In the genomic region with DNA sequence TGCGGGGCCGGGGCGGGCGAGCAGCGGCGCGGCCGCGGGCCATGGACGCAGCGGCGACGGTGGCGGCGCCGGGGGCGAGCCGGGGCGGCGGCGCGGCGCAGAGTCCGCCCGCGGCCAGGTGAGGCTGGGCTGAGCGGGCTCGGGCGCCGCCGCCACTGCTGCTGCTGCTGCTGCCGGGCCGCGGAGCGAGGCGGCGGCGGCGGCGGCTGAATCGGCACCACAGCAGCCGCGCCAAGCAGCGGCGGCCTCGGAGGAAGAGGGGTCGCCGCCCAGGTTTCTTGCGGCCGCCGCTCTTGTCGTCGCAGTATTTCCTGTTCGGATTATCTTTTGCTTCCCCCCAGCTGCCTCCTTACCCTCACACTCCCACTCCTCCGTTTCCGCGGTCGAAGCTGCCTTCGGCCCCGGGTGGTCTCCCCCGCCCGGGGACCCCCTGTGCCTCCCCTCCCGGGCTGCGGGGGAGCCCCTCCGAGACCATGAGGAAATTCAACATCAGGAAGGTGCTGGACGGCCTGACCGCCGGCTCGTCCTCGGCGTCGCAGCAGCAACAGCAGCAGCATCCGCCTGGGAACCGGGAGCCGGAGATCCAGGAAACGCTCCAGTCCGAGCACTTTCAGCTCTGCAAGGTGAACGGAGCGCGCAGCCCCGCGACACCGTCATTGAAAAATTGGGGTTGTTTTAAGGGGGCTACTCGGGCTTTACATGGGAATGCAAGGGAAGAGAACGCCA, we compare ENCODE assay signal across 8 cellular contexts. TPM values are rescaled to one million over a fixed set of nuclear protein-coding genes. Genes with fewer than 3 reads are reported as not detected.
DNase-seq lines count a peak whose midpoint lies in the region; ATAC-seq lines count a peak whose summit lies in the region.

A gene (plus strand): TSS at position 358 of the 726 bp plus-strand sequence. CDS start 116 bp downstream, at position 474.

- peak within 1 kb of the TSS; percentile 84 for H3K4me2 ChIP-seq in skeletal muscle satellite cell (ENCODE audit: low read length)

- H3K9ac ChIP-seq in skeletal muscle satellite cell (ENCODE audit: low read depth, low read length), result peak within 1 kb of the TSS; percentile 99

- no peaks in the 10 kb centered on the region for H3K27me3 ChIP-seq in skeletal muscle satellite cell (ENCODE audit: control insufficient read depth, insufficient read depth, low read length)

- no peaks in the 10 kb centered on the region for H3K9me3 ChIP-seq in skeletal muscle satellite cell (replicated peaks; ENCODE audit: low read length)

- DNase-seq in ELF-1 (ENCODE audit: low read depth, low spot score), result peak; percentile 55
- peak; percentile 45 for DNase-seq in Jurkat, Clone E6-1 (ENCODE audit: low read depth, low spot score)
- peak; percentile 93 for DNase-seq in UCSD-AML1 (lab: John Stamatoyannopoulos, UW; ENCODE audit: unreplicated experiment)
- DNase-seq in T47D (ENCODE audit: low read depth in 1 of 2, low spot score in 1 of 2), result peak; percentile 22 to 40
- DNase-seq in iPS-NIHi11 (ENCODE audit: low spot score), result peak; percentile 55
- DNase-seq in NCI-H1694 (lab: John Stamatoyannopoulos, UW), result no peak

- ATAC-seq in GM21576 (IDR thresholded peaks at IDR 0.05; ENCODE audit: unreplicated experiment), result peak; percentile 23

- H3K4me3 ChIP-seq in Jurkat, Clone E6-1 (ENCODE audit: low read length), result peak within 1 kb of the TSS; percentile 90
- H3K4me3 ChIP-seq in skeletal muscle satellite cell (ENCODE audit: low read length), result peak within 1 kb of the TSS; percentile 76

- peaks cover 19% of the 10 kb centered on the region for H3K36me3 ChIP-seq in skeletal muscle satellite cell (ENCODE audit: insufficient read depth, low read length)

- peaks cover 18% of the 10 kb centered on the region for H3K4me1 ChIP-seq in skeletal muscle satellite cell (ENCODE audit: control insufficient read depth, insufficient read depth, low read length)

- in situ Hi-C loops in T47D (cut with HindIII; ENCODE audit: low pct_unique_long_range_greater_than_20kb, low sequenced_read_pairs), result no loop called here

RNA-seq across cellular contexts. Expression of the gene that starts here (rescaled TPM):
- polyA plus RNA-seq in Jurkat, Clone E6-1 (2012; ENCODE audit: insufficient read depth, insufficient read length), result 5.9 TPM
- 73.6 and 112 TPM in 2 replicates for total RNA-seq in skeletal muscle satellite cell (2012; rRNA removed)
